ENCODE assay signal across 8 cellular contexts in the genomic region with DNA sequence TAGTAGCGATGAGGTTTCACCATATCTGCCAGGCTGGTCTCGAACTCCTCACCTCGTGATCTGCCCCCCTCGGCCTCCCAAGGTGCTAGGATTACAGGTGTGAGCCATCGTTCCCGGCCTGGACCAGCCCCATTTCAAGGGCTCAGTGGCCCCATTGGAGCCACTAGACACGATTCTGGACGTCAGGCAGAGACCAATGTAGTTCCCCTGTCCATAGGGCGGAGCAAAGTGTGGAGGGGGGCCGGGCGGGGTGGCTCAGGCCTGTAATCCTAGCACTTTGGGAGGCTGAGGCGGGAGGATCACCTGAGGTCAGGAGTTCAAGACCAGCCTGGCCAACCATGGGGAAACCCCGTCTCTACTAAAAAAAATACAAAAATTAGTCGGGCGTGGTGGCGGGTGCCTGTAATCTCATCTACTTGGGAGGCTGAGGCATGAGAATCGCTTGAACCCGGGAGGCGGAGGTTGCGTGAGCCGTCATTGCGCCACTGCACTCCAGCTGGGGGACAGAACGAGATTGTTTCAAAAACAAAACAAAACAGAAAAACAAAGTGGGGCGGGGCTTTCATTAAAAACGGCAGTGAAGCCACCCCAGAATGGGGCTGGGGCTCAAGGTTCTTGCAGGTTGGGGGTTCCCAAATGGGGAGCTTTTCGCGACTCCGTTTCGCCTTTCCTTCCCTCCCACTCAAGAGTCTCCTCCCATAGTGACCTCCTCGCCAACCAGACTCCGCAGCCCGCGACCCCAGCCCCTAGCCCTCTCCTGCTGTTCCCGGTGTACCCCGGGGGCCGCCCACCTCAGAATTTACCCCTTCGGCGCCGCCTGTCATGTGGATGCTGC. TPM values are rescaled to one million over a fixed set of nuclear protein-coding genes. Genes with fewer than 3 reads are reported as not detected.
DNase-seq lines count a peak whose midpoint lies in the region; ATAC-seq and TF ChIP-seq lines count a peak whose summit lies in the region.

No MANE protein-coding gene starts in this region.

- H3K9me3 ChIP-seq in ES-I3 (ENCODE audit: control insufficient read depth, insufficient read depth, low read length) = no peaks in the 10 kb centered on the region
- H3K9me3 ChIP-seq in RWPE2 (ENCODE audit: severe bottlenecking) = no peaks in the 10 kb centered on the region
- peaks cover 2% of the 10 kb centered on the region for H3K9me3 ChIP-seq in trophoblast cell (ENCODE audit: insufficient read depth, low read depth, low read length)

- H3K79me1 ChIP-seq in trophoblast cell (ENCODE audit: low read length) = peaks cover 23% of the 10 kb centered on the region

- H3K9ac ChIP-seq in ES-I3 (ENCODE audit: low read depth, low read length) (peak overlapping the region; percentile 63; the same call in 1 of the 2 replicates), trophoblast cell (ENCODE audit: low read length) (no peak overlapping the region)

- peak overlapping the region; percentile 60 for H3K4me3 ChIP-seq in RWPE2 (ENCODE audit: severe bottlenecking)
- H3K4me3 ChIP-seq in epithelial cell of proximal tubule (ENCODE audit: low read depth, low read length) = peak overlapping the region; percentile 72
- H3K4me3 ChIP-seq in trophoblast cell (ENCODE audit: low read depth, low read length) = peak overlapping the region; percentile 71

- no peak for TF ChIP-seq CTCF in RWPE2 (IDR thresholded peaks at IDR 0.05; ENCODE audit: poor library complexity, severe bottlenecking)
- TF ChIP-seq CTCF in epithelial cell of proximal tubule (conservative IDR thresholded peaks at IDR 0.05; ENCODE audit: low read depth, low read length) = no peak

- no peak overlapping the region for H3K14ac ChIP-seq in trophoblast cell (ENCODE audit: low read length)

- H3K27ac ChIP-seq in RWPE2 (ENCODE audit: poor library complexity, severe bottlenecking) = peak overlapping the region; percentile 98
- H3K27ac ChIP-seq in trophoblast cell (ENCODE audit: low read depth, low read length) = peak overlapping the region; percentile 39

- H3K79me2 ChIP-seq in trophoblast cell (ENCODE audit: control insufficient read depth, insufficient read depth, low read length, poor library complexity) = peaks cover 6% of the 10 kb centered on the region

- no peak overlapping the region for H4K12ac ChIP-seq in trophoblast cell (ENCODE audit: low read depth, low read length)

- H3K18ac ChIP-seq in trophoblast cell (ENCODE audit: low read length) = no peak overlapping the region

- no peak for DNase-seq in RWPE2 (ENCODE audit: low spot score)
- no peak for DNase-seq in epithelial cell of proximal tubule (ENCODE audit: low read depth)
- peak in 1 of 2 donors; percentile 55 for DNase-seq in trophoblast cell
- DNase-seq in islet precursor cell = no peak

- H4K8ac ChIP-seq in trophoblast cell (ENCODE audit: low read depth, low read length) = peak overlapping the region; percentile 55

- peak overlapping the region; percentile 18 for H2BK5ac ChIP-seq in trophoblast cell (ENCODE audit: low read depth, low read length, poor library complexity)

- peak overlapping the region; percentile 46 for H2AFZ ChIP-seq in trophoblast cell (ENCODE audit: insufficient read depth, low read length, poor library complexity)

- no peak overlapping the region for H3K23ac ChIP-seq in trophoblast cell (ENCODE audit: low read length)

- H3K36me3 ChIP-seq in ES-I3 (ENCODE audit: insufficient read depth, low read length) = no peaks in the 10 kb centered on the region
- H3K36me3 ChIP-seq in RWPE2 (ENCODE audit: low read depth) = peaks cover 9% of the 10 kb centered on the region
- H3K36me3 ChIP-seq in trophoblast cell (ENCODE audit: control insufficient read depth in 1 of 2, insufficient read depth in 2 of 2, low read length in 2 of 2) = no peaks in the 10 kb centered on the region

- peak overlapping the region; percentile 94 for H3K4me2 ChIP-seq in trophoblast cell (ENCODE audit: low read length)

- peak overlapping the region; percentile 73 for H2BK12ac ChIP-seq in trophoblast cell (ENCODE audit: low read length)

- H3K27me3 ChIP-seq in RWPE2 (ENCODE audit: insufficient read depth, poor library complexity, severe bottlenecking) (no peaks in the 10 kb centered on the region), trophoblast cell (ENCODE audit: insufficient read depth, low read length) (no peaks in the 10 kb centered on the region)

- no peaks in the 10 kb centered on the region; the same call in 1 of the 2 replicates for H3K4me1 ChIP-seq in ES-I3 (ENCODE audit: insufficient read depth, low read length)
- H3K4me1 ChIP-seq in RWPE2 (ENCODE audit: insufficient read depth, poor library complexity, severe bottlenecking) = peaks cover 33% of the 10 kb centered on the region
- peaks cover 16 to 22% of the 10 kb centered on the region in 2 experiments for H3K4me1 ChIP-seq in trophoblast cell (ENCODE audit: control insufficient read depth in 1 of 2, insufficient read depth in 2 of 2, low read length in 2 of 2)

- peak overlapping the region; percentile 88 for H2AK5ac ChIP-seq in trophoblast cell (ENCODE audit: low read length)

- no CpG with 5 or more reads among the region's 39 CpGs for WGBS in trophoblast cell (ENCODE audit: extremely low coverage, insufficient coverage, insufficient read length)

- peak overlapping the region; percentile 23 for H3K4ac ChIP-seq in trophoblast cell (ENCODE audit: low read depth, low read length)

- H2BK120ac ChIP-seq in trophoblast cell (ENCODE audit: insufficient read depth, low read length, poor library complexity) = no peak overlapping the region

- ATAC-seq in RWPE2 (ENCODE audit: low read depth) (no peak), GM19351 (IDR thresholded peaks at IDR 0.05; ENCODE audit: unreplicated experiment) (no peak), GM21786 (IDR thresholded peaks at IDR 0.05; ENCODE audit: unreplicated experiment) (no peak), HG03280 (IDR thresholded peaks at IDR 0.05; ENCODE audit: unreplicated experiment) (no peak)

- H4K91ac ChIP-seq in trophoblast cell (ENCODE audit: low read depth, low read length) = peak overlapping the region; percentile 22

RNA-seq across cellular contexts. Expression of gene TECR, which starts 0.8 kb away (rescaled TPM):
- 57.7 and 95.3 TPM in 2 replicates for total RNA-seq in epithelial cell of proximal tubule
- polyA plus RNA-seq in trophoblast cell (2013) = 261 and 265 TPM in 2 replicates

RNA-seq across cellular contexts. Expression of gene DNAJB1, which starts 10.4 kb away (rescaled TPM):
- 83.3 and 116 TPM in 2 replicates for total RNA-seq in epithelial cell of proximal tubule
- 61.8 and 62.4 TPM in 2 replicates for polyA plus RNA-seq in trophoblast cell (2013)

RNA-seq across cellular contexts. Expression of gene GIPC1, which starts 32.7 kb away (rescaled TPM):
- 208 and 218 TPM in 2 replicates for total RNA-seq in epithelial cell of proximal tubule
- polyA plus RNA-seq in trophoblast cell (2013) = 67.2 and 69.0 TPM in 2 replicates

RNA-seq across cellular contexts. Expression of gene NDUFB7, which starts 43.2 kb away (rescaled TPM):
- 400 and 402 TPM in 2 replicates for total RNA-seq in epithelial cell of proximal tubule
- polyA plus RNA-seq in trophoblast cell (2013) = 157 and 159 TPM in 2 replicates

RNA-seq across cellular contexts. Expression of gene PTGER1, which starts 53.5 kb away (rescaled TPM):
- total RNA-seq in epithelial cell of proximal tubule = 4.5 and 16.4 TPM in 2 replicates
- polyA plus RNA-seq in trophoblast cell (2013) = 0.05 TPM in 1 of 2 replicates, not detected in the other
